In genomic region chr12:55743967-55744931, GRCh38 we compare ENCODE assay signal across 8 cellular contexts. TPM values are rescaled to one million over a fixed set of nuclear protein-coding genes. Genes with fewer than 3 reads are reported as not detected.
A peak's percentile ranks its signal among the peaks of the same experiment; 100 is the strongest.
DNase-seq lines count a peak whose midpoint lies in the region; ATAC-seq, FAIRE-seq and TF ChIP-seq lines count a peak whose summit lies in the region.

No MANE protein-coding gene starts in this region.

- H3K27ac ChIP-seq in ACC112 (ENCODE audit: low read depth, low read length) (no peak overlapping the region), HEK293 (ENCODE audit: extremely low read depth, low read depth, low read length) (peak overlapping the region; percentile 24; the same call in 1 of the 2 replicates), iPS-20b (ENCODE audit: low read length) (peak overlapping the region; percentile 62)

- H3K4me1 ChIP-seq in ACC112 (ENCODE audit: control insufficient read depth, insufficient read depth, low read length, unreplicated experiment) = peaks cover 27% of the 10 kb centered on the region
- H3K4me1 ChIP-seq in HEK293 (ENCODE audit: control insufficient read depth, insufficient read depth, low read length) = peaks cover 12% of the 10 kb centered on the region; the same call in 1 of the 2 replicates
- peaks cover 36% of the 10 kb centered on the region for H3K4me1 ChIP-seq in iPS-20b (ENCODE audit: insufficient read depth, low read length)

- ATAC-seq in activated naive CD4-positive, alpha-beta T cell treated with anti-CD3 and anti-CD28 coated beads, Interleukin-2, amount 50 U/mL, for 72 hours = peak; percentile 3 to 14
- ATAC-seq in stimulated activated naive CD8-positive, alpha-beta T cell treated with anti-CD3 and anti-CD28 coated beads, Interleukin-15, Interleukin-2, amounts not matched to agents 100 U/mL and 50 U/mL, for 24 hours = no peak

- no peaks in the 10 kb centered on the region for H3K9me3 Mint-ChIP-seq in activated naive CD4-positive, alpha-beta T cell treated with anti-CD3 and anti-CD28 coated beads, Interleukin-2, amount 50 U/mL, for 72 hours

- no peak for TF ChIP-seq POLR2A in GM12892 (IDR thresholded peaks at IDR 0.05; ENCODE audit: low read depth, low read length)

- H3K36me3 Mint-ChIP-seq in activated naive CD4-positive, alpha-beta T cell treated with anti-CD3 and anti-CD28 coated beads, Interleukin-2, amount 50 U/mL, for 72 hours = no peaks in the 10 kb centered on the region

- FAIRE-seq in GM12892 (lab: Jason Lieb, UNC) = no peak

- H3K79me2 ChIP-seq in ACC112 (ENCODE audit: control insufficient read depth, insufficient read depth, low read length, unreplicated experiment) = peaks cover 6% of the 10 kb centered on the region

- no peaks in the 10 kb centered on the region for H3K36me3 ChIP-seq in ACC112 (ENCODE audit: insufficient read depth, low read length)
- peaks cover 3 to 27% of the 10 kb centered on the region in 2 experiments; a peak in 1 of 3 replicates for H3K36me3 ChIP-seq in HEK293 (ENCODE audit: control insufficient read depth in 2 of 2, insufficient read depth in 1 of 2, low read length in 2 of 2)
- peaks cover 22% of the 10 kb centered on the region for H3K36me3 ChIP-seq in iPS-20b (ENCODE audit: insufficient read depth, low read depth, low read length)

- POLR2A ChIA-PET in HEK293 (lab: Yijun Ruan, JAX) = interaction anchor here (0.5 to 2.5 kb wide), 13 partner anchors 8 to 334 kb away, joined by 3 to 17 read pairs (median 5); partner anchors contain the start of genes CD63, ORMDL2, RAB5B and SARNP

- H3K9me3 ChIP-seq in HEK293 (ENCODE audit: control insufficient read depth, insufficient read depth, low read depth, low read length) = no peaks in the 10 kb centered on the region
- H3K9me3 ChIP-seq in iPS-20b (ENCODE audit: insufficient read depth, low read depth, low read length) = no peaks in the 10 kb centered on the region

- H3K27me3 ChIP-seq in ACC112 (ENCODE audit: insufficient read depth, low read length) (no peaks in the 10 kb centered on the region), iPS-20b (ENCODE audit: insufficient read depth, low read length) (no peaks in the 10 kb centered on the region; the same call in 1 of the 2 replicates)

- H3K4me3 ChIP-seq in ACC112 (ENCODE audit: low read depth, low read length) (peak overlapping the region; percentile 82), HEK293 (ENCODE audit: low read depth, low read length) (peak overlapping the region; percentile 65), iPS-20b (ENCODE audit: low read length) (peak overlapping the region; percentile 99)

- no peak for DNase-seq in activated naive CD4-positive, alpha-beta T cell treated with anti-CD3 and anti-CD28 coated beads, Interleukin-2, amount 50 U/mL, for 72 hours (ENCODE audit: low spot score in 2 of 2)
- peak; percentile 25 for DNase-seq in stimulated activated naive CD8-positive, alpha-beta T cell treated with anti-CD3 and anti-CD28 coated beads, Interleukin-15, Interleukin-2, amounts not matched to agents 100 U/mL and 50 U/mL, for 24 hours
- DNase-seq in GM12892 (ENCODE audit: insufficient read length) (no peak), SW480 (ENCODE audit: low spot score) (no peak), NCI-H774 (lab: John Stamatoyannopoulos, UW) (no peak)

- H3K27ac Mint-ChIP-seq in activated naive CD4-positive, alpha-beta T cell treated with anti-CD3 and anti-CD28 coated beads, Interleukin-2, amount 50 U/mL, for 72 hours = peak overlapping the region; percentile 51 to 64

- H2AFZ ChIP-seq in ACC112 (ENCODE audit: low read length, unreplicated experiment) = peak overlapping the region; percentile 8

- H3K9ac ChIP-seq in iPS-20b (ENCODE audit: low read depth, low read length) = peak overlapping the region; percentile 90

- CTCF ChIA-PET in HEK293 (lab: Yijun Ruan, JAX) = interaction anchor here (0.6 to 1.4 kb wide), 5 partner anchors 15 to 296 kb away, joined by 3 to 4 read pairs (median 4); a partner anchor contains a TSS

- TF ChIP-seq CTCF in HEK293 (tag by site-specific recombination; IDR thresholded peaks at IDR 0.05) = no peak

TF ChIP-seq in HEK293, 187 proteins besides CTCF, POLR2A, EP300 and RAD21 (continues in another document):
- TF ChIP-seq YY1 (tag by site-specific recombination; IDR thresholded peaks at IDR 0.05) (no peak), ZNF221 (tag by site-specific recombination; IDR thresholded peaks at IDR 0.05; ENCODE audit: borderline replicate concordance) (no peak), ZNF510 (tag by site-specific recombination; IDR thresholded peaks at IDR 0.05; ENCODE audit: insufficient replicate concordance) (no peak), ZNF341 (tag by site-specific recombination; IDR thresholded peaks at IDR 0.05; ENCODE audit: low read depth) (peak; percentile 94), ZNF16 (tag by site-specific recombination; IDR thresholded peaks at IDR 0.05; ENCODE audit: low read depth) (no peak), ZSCAN16 (tag by site-specific recombination; IDR thresholded peaks at IDR 0.05) (no peak), ZNF621 (tag by site-specific recombination; IDR thresholded peaks at IDR 0.05) (no peak), ZNF571 (tag by site-specific recombination; IDR thresholded peaks at IDR 0.05) (no peak), GFI1B (tag by site-specific recombination; IDR thresholded peaks at IDR 0.05) (no peak), ZNF76 (tag by site-specific recombination; IDR thresholded peaks at IDR 0.05; ENCODE audit: borderline replicate concordance, low read depth) (peak; percentile 58; the same call in 1 of the 2 replicates), ZNF658 (tag by site-specific recombination; IDR thresholded peaks at IDR 0.05) (no peak), ZFP41 (tag by site-specific recombination; IDR thresholded peaks at IDR 0.05; ENCODE audit: borderline replicate concordance) (no peak), SCRT1 (tag by site-specific recombination; IDR thresholded peaks at IDR 0.05; ENCODE audit: borderline replicate concordance) (no peak), ZBTB7A (tag by site-specific recombination; IDR thresholded peaks at IDR 0.05; ENCODE audit: low read depth) (no peak), FEZF1 (tag by site-specific recombination; IDR thresholded peaks at IDR 0.05) (no peak), YY2 (tag by site-specific recombination; IDR thresholded peaks at IDR 0.05) (no peak), ZNF692 (tag by site-specific recombination; IDR thresholded peaks at IDR 0.05) (no peak), KLF10 (tag by site-specific recombination; IDR thresholded peaks at IDR 0.05) (no peak), ZNF830 (tag by site-specific recombination; IDR thresholded peaks at IDR 0.05; ENCODE audit: low read depth) (no peak), ELK4 (IDR thresholded peaks at IDR 0.05; ENCODE audit: borderline replicate concordance, low read depth, low read length) (no peak), ZNF416 (tag by site-specific recombination; IDR thresholded peaks at IDR 0.05) (no peak), MEIS1 (CRISPR knock-in tag; IDR thresholded peaks at IDR 0.05; ENCODE audit: borderline replicate concordance) (no peak), HOXA7 (CRISPR knock-in tag; IDR thresholded peaks at IDR 0.05; ENCODE audit: borderline replicate concordance) (no peak)

RNA-seq across cellular contexts. Expression of gene GDF11, which starts 1.3 kb away (rescaled TPM):
- 10 to 100 TPM in 1 of 2 donors, 1 to 10 TPM in 1; 5.9 to 12.0 TPM for total RNA-seq in activated naive CD4-positive, alpha-beta T cell treated with anti-CD3 and anti-CD28 coated beads, Interleukin-2, amount 50 U/mL, for 72 hours
- polyA plus RNA-seq in GM12892 (2012; ENCODE audit: missing spikeins) = 3.0 TPM

RNA-seq across cellular contexts. Expression of gene CD63, which starts 15.4 kb away (rescaled TPM):
- total RNA-seq in activated naive CD4-positive, alpha-beta T cell treated with anti-CD3 and anti-CD28 coated beads, Interleukin-2, amount 50 U/mL, for 72 hours = 100 to 1,000 TPM; 129 to 180 TPM
- 131 TPM for polyA plus RNA-seq in GM12892 (2012; ENCODE audit: missing spikeins)

RNA-seq across cellular contexts. Expression of gene RDH5, which starts 24.1 kb away (rescaled TPM):
- 10 to 100 TPM in 1 of 2 donors, 1 to 10 TPM in 1; 6.4 to 13.3 TPM for total RNA-seq in activated naive CD4-positive, alpha-beta T cell treated with anti-CD3 and anti-CD28 coated beads, Interleukin-2, amount 50 U/mL, for 72 hours
- polyA plus RNA-seq in GM12892 (2012; ENCODE audit: missing spikeins) = 3.9 TPM

RNA-seq across cellular contexts. Expression of gene BLOC1S1, which starts 28.4 kb away (rescaled TPM):
- 100 to 1,000 TPM; 116 to 118 TPM for total RNA-seq in activated naive CD4-positive, alpha-beta T cell treated with anti-CD3 and anti-CD28 coated beads, Interleukin-2, amount 50 U/mL, for 72 hours
- 87.6 TPM for polyA plus RNA-seq in GM12892 (2012; ENCODE audit: missing spikeins)

RNA-seq across cellular contexts. Expression of gene ITGA7, which starts 36.5 kb away (rescaled TPM):
- 10 to 100 TPM in 1 of 2 donors, 1 to 10 TPM in 1; 4.0 to 11.9 TPM for total RNA-seq in activated naive CD4-positive, alpha-beta T cell treated with anti-CD3 and anti-CD28 coated beads, Interleukin-2, amount 50 U/mL, for 72 hours
- 2.2 TPM for polyA plus RNA-seq in GM12892 (2012; ENCODE audit: missing spikeins)
